15 cellular contexts compared by ENCODE assay signal in the genomic region with DNA sequence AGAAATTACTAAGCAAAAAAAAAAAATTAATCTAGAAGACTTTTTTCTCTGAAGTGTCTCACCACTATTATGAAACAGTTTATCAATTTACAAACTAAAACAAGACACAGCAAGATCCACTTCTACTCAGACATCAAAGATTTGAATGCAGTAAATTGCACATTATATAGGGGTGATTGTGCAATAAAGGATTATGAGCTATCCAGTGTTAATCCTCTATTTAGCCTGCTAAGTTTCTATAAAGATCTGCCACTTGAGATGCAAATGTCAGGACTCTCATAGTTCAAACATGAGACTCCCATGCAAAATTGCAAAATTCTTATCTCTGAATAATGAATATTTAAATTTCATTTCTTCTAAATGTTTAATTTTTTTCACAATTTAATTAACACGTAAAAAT. TPM values are rescaled to one million over a fixed set of nuclear protein-coding genes. Genes with fewer than 3 reads are reported as not detected.
"Had no signal": no experiment of that assay in that cellular context is flagged by ENCODE, and none has a peak within 500 bp of the region (broad histone marks: within the 10 kb centered on the region; RNA-seq: fewer than 3 reads in every experiment).

No MANE protein-coding gene starts in this region.

- FAIRE-seq: keratinocyte had no signal

- H3K4me3 ChIP-seq: suprapubic skin had no signal

- H3K9me3 ChIP-seq: suprapubic skin had no signal

- DNase-seq: activated CD4-positive, CD25-positive, alpha-beta regulatory T cell treated with anti-CD3 and anti-CD28 coated beads, Interleukin-2, amount 50 U/mL, for 72 hours; activated naive CD8-positive, alpha-beta T cell treated with anti-CD3 and anti-CD28 coated beads, Interleukin-2, amount 10 ng/mL, durations not matched to agents 7 days and 5 days; dermis blood vessel endothelial cell; erythroblast; hippocampal formation; mesenchymal stem cell; retina; small intestine had no signal

- H3K27me3 ChIP-seq: suprapubic skin had no signal

- H3K36me3 ChIP-seq: suprapubic skin had no signal

- ATAC-seq: natural killer cell treated with Interleukin-12 subunit alpha and Interleukin-12 subunit beta and Interleukin-15 and Interleukin-18, amount 100 ng/mL, for 72 hours had no signal

- H3K27ac ChIP-seq: suprapubic skin had no signal

RNA-seq across cellular contexts. Expression of a gene that starts 2.2 kb away (rescaled TPM):
- total RNA-seq: activated CD8-positive, alpha-beta memory T cell treated with anti-CD3 and anti-CD28 coated beads for 36 hours; activated naive CD8-positive, alpha-beta T cell treated with anti-CD3 and anti-CD28 coated beads, Interleukin-2, amount 10 ng/mL, durations not matched to agents 7 days and 5 days; activated T-helper 1 cell treated with anti-CD3 and anti-CD28 coated beads, Interleukin-12 subunit alpha, Interleukin-12 subunit beta, Interleukin-2, Interleukin-4 antibody, amounts not matched to agents 30 ng/mL and 10 ng/mL and 1 ng/mL, durations not matched to agents 14 hours and 24 hours and 36 hours; cerebellum; dermis blood vessel endothelial cell; liver; natural killer cell treated with Interleukin-12 subunit alpha and Interleukin-12 subunit beta and Interleukin-15 and Interleukin-18, amount 100 ng/mL, for 72 hours; suprapubic skin had no signal
